14 cellular contexts compared by ENCODE assay signal in genomic region chr3:72380711-72381508, GRCh38.
DNase-seq lines count a peak whose midpoint lies in the region; ATAC-seq, FAIRE-seq and TF ChIP-seq lines count a peak whose summit lies in the region.
"Had no signal": no experiment of that assay in that cellular context is flagged by ENCODE, and none has a peak within 500 bp of the region (broad histone marks: within the 10 kb centered on the region; RNA-seq: fewer than 3 reads in every experiment).

No MANE protein-coding gene starts in this region.

- POLR2A ChIA-PET in activated CD8-positive, alpha-beta T cell treated with anti-CD3 and anti-CD28 coated beads for 36 hours (lab: Charles Lee): no interaction called here

- ATAC-seq in central memory CD8-positive, alpha-beta T cell (replicated peaks; ENCODE audit: extremely low read depth, poor library complexity, severe bottlenecking): no peak
- no peak for ATAC-seq in HG03108 (IDR thresholded peaks at IDR 0.05; ENCODE audit: unreplicated experiment)
- no peak for ATAC-seq in activated CD8-positive, alpha-beta T cell treated with anti-CD3 and anti-CD28 coated beads for 36 hours
- ATAC-seq: K562 had no signal

- H3K27ac Mint-ChIP-seq in central memory CD8-positive, alpha-beta T cell (ENCODE audit: low read depth): peak overlapping the region; percentile 32
- H3K27ac Mint-ChIP-seq in osteocyte (ENCODE audit: unreplicated experiment): peak overlapping the region; percentile 24
- no peak overlapping the region for H3K27ac Mint-ChIP-seq in activated CD8-positive, alpha-beta T cell treated with anti-CD3 and anti-CD28 coated beads for 36 hours

- CTCF ChIA-PET in activated CD8-positive, alpha-beta T cell treated with anti-CD3 and anti-CD28 coated beads for 36 hours (lab: Charles Lee): no interaction called here

- peaks cover 40% of the 10 kb centered on the region for H3K4me1 Mint-ChIP-seq in central memory CD8-positive, alpha-beta T cell
- H3K4me1 Mint-ChIP-seq in osteocyte (ENCODE audit: unreplicated experiment): peaks cover 65% of the 10 kb centered on the region
- H3K4me1 Mint-ChIP-seq in activated CD8-positive, alpha-beta T cell treated with anti-CD3 and anti-CD28 coated beads for 36 hours (ENCODE audit: low read depth): peaks cover 76% of the 10 kb centered on the region

- no peak overlapping the region for H3K4me3 Mint-ChIP-seq in central memory CD8-positive, alpha-beta T cell
- H3K4me3 Mint-ChIP-seq in osteocyte (ENCODE audit: unreplicated experiment): no peak overlapping the region
- H3K4me3 Mint-ChIP-seq in activated CD8-positive, alpha-beta T cell treated with anti-CD3 and anti-CD28 coated beads for 36 hours: no peak overlapping the region

- intact Hi-C loops in activated CD8-positive, alpha-beta T cell treated with anti-CD3 and anti-CD28 coated beads for 36 hours (cut with micrococcal nuclease): no loop called here

- H3K36me3 Mint-ChIP-seq in central memory CD8-positive, alpha-beta T cell (ENCODE audit: insufficient read depth): peaks cover 11% of the 10 kb centered on the region
- H3K36me3 Mint-ChIP-seq in osteocyte (ENCODE audit: unreplicated experiment): peaks cover 20% of the 10 kb centered on the region
- peaks cover 24% of the 10 kb centered on the region for H3K36me3 Mint-ChIP-seq in activated CD8-positive, alpha-beta T cell treated with anti-CD3 and anti-CD28 coated beads for 36 hours (ENCODE audit: low read depth)

- DNase-seq in GM12891 (ENCODE audit: insufficient read length, low spot score) (no peak), NCI-H510A (lab: John Stamatoyannopoulos, UW) (peak; percentile 21), osteocyte (ENCODE audit: extremely low spot score, unreplicated experiment) (no peak), DMS114 treated with DMSO at 0.1 percent for 48 hours (lab: John Stamatoyannopoulos, UW; ENCODE audit: unreplicated experiment) (no peak), NAMALWA (ENCODE audit: low spot score) (no peak)
- DNase-seq in central memory CD8-positive, alpha-beta T cell (ENCODE audit: low spot score in 2 of 2): no peak
- no peak for DNase-seq in activated CD8-positive, alpha-beta T cell treated with anti-CD3 and anti-CD28 coated beads for 36 hours
- DNase-seq: activated CD4-positive, alpha-beta T cell treated with anti-CD3 and anti-CD28 coated beads for 48 hours; activated effector memory CD4-positive, alpha-beta T cell treated with anti-CD3 and anti-CD28 coated beads, Interleukin-2, amount 50 U/mL, for 16 hours; erythroblast; NCI-H2171; stimulated activated CD4-positive, alpha-beta T cell treated with anti-CD3 and anti-CD28 coated beads, Interleukin-4, amount 100 ng/mL, for 4 hours had no signal

- no peak for TF ChIP-seq CTCF in osteocyte (IDR thresholded peaks at IDR 0.05)
- no peak for TF ChIP-seq CTCF in activated CD8-positive, alpha-beta T cell treated with anti-CD3 and anti-CD28 coated beads for 36 hours (IDR thresholded peaks at IDR 0.05)

- FAIRE-seq in GM12891 (lab: Jason Lieb, UNC): peak; percentile 43
- FAIRE-seq: K562 had no signal

- no peaks in the 10 kb centered on the region for H3K27me3 Mint-ChIP-seq in central memory CD8-positive, alpha-beta T cell
- H3K27me3 Mint-ChIP-seq in osteocyte (ENCODE audit: unreplicated experiment): no peaks in the 10 kb centered on the region
- H3K27me3 Mint-ChIP-seq in activated CD8-positive, alpha-beta T cell treated with anti-CD3 and anti-CD28 coated beads for 36 hours: no peaks in the 10 kb centered on the region

- no peaks in the 10 kb centered on the region for H3K9me3 Mint-ChIP-seq in central memory CD8-positive, alpha-beta T cell
- no peaks in the 10 kb centered on the region for H3K9me3 Mint-ChIP-seq in osteocyte (ENCODE audit: unreplicated experiment)
- no peaks in the 10 kb centered on the region for H3K9me3 Mint-ChIP-seq in activated CD8-positive, alpha-beta T cell treated with anti-CD3 and anti-CD28 coated beads for 36 hours

- TF ChIP-seq POLR2A in GM12891 (IDR thresholded peaks at IDR 0.05; ENCODE audit: low read depth, low read length): no peak

TF ChIP-seq in GM12891, 5 proteins besides CTCF, POLR2A, EP300 and RAD21:
- no peak for TF ChIP-seq PAX5 (IDR thresholded peaks at IDR 0.05; ENCODE audit: insufficient read depth, low read length, severe bottlenecking)
- TF ChIP-seq TAF1 (IDR thresholded peaks at IDR 0.05; ENCODE audit: low read depth, low read length): no peak
- no peak for TF ChIP-seq POU2F2 (IDR thresholded peaks at IDR 0.05; ENCODE audit: low read depth, low read length)
- no peak for TF ChIP-seq SPI1 (IDR thresholded peaks at IDR 0.05; ENCODE audit: low read depth, low read length)
